8 cellular contexts compared by ENCODE assay signal in genomic region chr2:151827564-151828142, GRCh38. TPM values are rescaled to one million over a fixed set of nuclear protein-coding genes. Genes with fewer than 3 reads are reported as not detected.
A peak's percentile ranks its signal among the peaks of the same experiment; 100 is the strongest.
DNase-seq lines count a peak whose midpoint lies in the region; ATAC-seq and TF ChIP-seq lines count a peak whose summit lies in the region.

No MANE protein-coding gene starts in this region.

- H3K27me3 ChIP-seq in duodenal mucosa (ENCODE audit: control insufficient read depth in 1 of 2, insufficient read depth in 2 of 2, low read length in 2 of 2): no peaks in the 10 kb centered on the region
- no peaks in the 10 kb centered on the region for H3K27me3 ChIP-seq in testis

- H3K36me3 ChIP-seq in duodenal mucosa (ENCODE audit: control insufficient read depth in 1 of 2, insufficient read depth in 2 of 2, low read length in 2 of 2) (no peaks in the 10 kb centered on the region), testis (ENCODE audit: low read depth, missing control alignments) (no peaks in the 10 kb centered on the region)

- peak overlapping the region; percentile 71 to 75 for H3K9ac ChIP-seq in duodenal mucosa (ENCODE audit: low read depth in 1 of 2, low read length in 2 of 2)

- DNase-seq in UCSD-AML1 (lab: John Stamatoyannopoulos, UW; ENCODE audit: unreplicated experiment) (peak; percentile 50), lung microvascular endothelial cell (ENCODE audit: low read depth in 2 of 2) (peak; percentile 37 to 53), testis (peak; percentile 57), NCI-H2081 treated with DMSO at 0.1 percent for 48 hours (lab: John Stamatoyannopoulos, UW) (no peak)

- TF ChIP-seq CTCF in C4-2B (conservative IDR thresholded peaks at IDR 0.05) (no peak), testis (IDR thresholded peaks at IDR 0.05) (no peak)

- H3K27ac ChIP-seq in C4-2B (peak overlapping the region; percentile 91), duodenal mucosa (ENCODE audit: low read depth, low read length) (peak overlapping the region; percentile 76), testis (peak overlapping the region; percentile 75 to 77)

- no peak for TF ChIP-seq POLR2A in testis (IDR thresholded peaks at IDR 0.05)

- 0 to 1% methylated on average over 11 to 38 of the region's 38 CpGs for WGBS in testis, 2 donors

- peak; percentile 9 for ATAC-seq in GM19043 (IDR thresholded peaks at IDR 0.05; ENCODE audit: low read depth, unreplicated experiment)
- ATAC-seq in HG03342 (IDR thresholded peaks at IDR 0.05; ENCODE audit: unreplicated experiment): peak; percentile 19

- intact Hi-C loops in testis (cut with DNase I; ENCODE audit: low total_unique reads): no loop called here

- H3K4me3 ChIP-seq in duodenal mucosa (ENCODE audit: low read depth in 1 of 2, low read length in 2 of 2): peak overlapping the region; percentile 87 to 89
- H3K4me3 ChIP-seq in testis: peak overlapping the region; percentile 85 to 95

- H3K4me1 ChIP-seq in duodenal mucosa (ENCODE audit: control insufficient read depth in 1 of 2, insufficient read depth in 2 of 2, low read length in 2 of 2) (peaks cover 22 to 23% of the 10 kb centered on the region in 2 donors), testis (peaks cover 11% of the 10 kb centered on the region)

- no peaks in the 10 kb centered on the region for H3K9me3 ChIP-seq in duodenal mucosa (ENCODE audit: control insufficient read depth in 1 of 2, low read length in 2 of 2)
- H3K9me3 ChIP-seq in testis: no peaks in the 10 kb centered on the region

RNA-seq across cellular contexts. Expression of gene ARL5A, which starts 0.6 kb away (rescaled TPM):
- total RNA-seq in lung microvascular endothelial cell (57.3 and 103 TPM in 2 replicates), testis (10 to 100 TPM; 27.5 to 34.0 TPM)
- polyA plus RNA-seq in testis (ENCODE audit: insufficient read depth, low read depth, low replicate concordance): 19.1 TPM
